In the genomic region with DNA sequence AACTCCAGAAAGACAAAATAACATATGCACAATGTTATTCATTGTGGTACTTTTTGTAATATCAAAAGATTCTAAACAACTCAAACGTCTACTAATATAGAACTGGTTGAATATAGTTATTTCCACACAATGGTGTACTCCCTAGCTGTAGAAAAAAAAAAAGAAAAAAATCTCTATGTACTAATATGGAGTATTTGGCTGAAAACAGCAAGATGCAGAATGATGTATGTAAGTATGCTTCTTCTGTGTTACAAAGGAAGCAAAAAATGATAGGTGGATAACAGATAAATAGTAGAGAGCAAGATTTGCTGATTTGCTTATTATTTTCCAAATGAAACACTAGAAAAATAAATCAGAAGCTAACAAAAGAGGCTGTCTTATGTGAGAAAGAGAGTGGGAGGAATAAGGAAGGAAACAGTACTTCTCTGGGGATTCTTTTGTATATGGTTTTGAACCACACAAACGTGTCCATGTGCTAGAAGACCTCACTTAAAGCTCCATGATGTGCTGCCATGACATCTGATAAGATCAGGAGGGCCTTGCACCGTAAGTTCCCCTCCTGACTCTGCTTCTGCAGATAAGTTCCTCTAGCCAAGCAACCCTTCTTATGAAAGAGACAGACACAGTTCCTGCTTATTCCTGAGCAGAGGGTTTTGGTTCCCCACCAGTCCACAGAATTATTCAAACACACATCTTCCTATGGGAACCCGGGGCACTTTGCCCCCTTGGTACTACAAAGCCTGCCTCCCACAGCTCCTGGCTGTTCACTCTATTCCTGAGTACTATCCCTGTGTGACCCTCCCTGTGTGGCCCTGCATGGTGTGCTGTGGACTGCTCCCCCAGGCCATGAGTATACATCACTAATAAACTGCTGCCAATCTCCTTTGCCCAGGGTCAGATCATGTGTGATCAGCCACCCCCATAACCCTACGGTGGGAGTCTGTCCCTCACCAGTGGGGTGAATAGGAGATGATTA, we compare ENCODE assay signal across 1 cellular context.
TF ChIP-seq lines count a peak whose summit lies in the region.

No MANE protein-coding gene starts in this region.

TF ChIP-seq in HCT116, 20 proteins besides CTCF, POLR2A, EP300 and RAD21 (continued from another document):
- TF ChIP-seq, protein P1, sequence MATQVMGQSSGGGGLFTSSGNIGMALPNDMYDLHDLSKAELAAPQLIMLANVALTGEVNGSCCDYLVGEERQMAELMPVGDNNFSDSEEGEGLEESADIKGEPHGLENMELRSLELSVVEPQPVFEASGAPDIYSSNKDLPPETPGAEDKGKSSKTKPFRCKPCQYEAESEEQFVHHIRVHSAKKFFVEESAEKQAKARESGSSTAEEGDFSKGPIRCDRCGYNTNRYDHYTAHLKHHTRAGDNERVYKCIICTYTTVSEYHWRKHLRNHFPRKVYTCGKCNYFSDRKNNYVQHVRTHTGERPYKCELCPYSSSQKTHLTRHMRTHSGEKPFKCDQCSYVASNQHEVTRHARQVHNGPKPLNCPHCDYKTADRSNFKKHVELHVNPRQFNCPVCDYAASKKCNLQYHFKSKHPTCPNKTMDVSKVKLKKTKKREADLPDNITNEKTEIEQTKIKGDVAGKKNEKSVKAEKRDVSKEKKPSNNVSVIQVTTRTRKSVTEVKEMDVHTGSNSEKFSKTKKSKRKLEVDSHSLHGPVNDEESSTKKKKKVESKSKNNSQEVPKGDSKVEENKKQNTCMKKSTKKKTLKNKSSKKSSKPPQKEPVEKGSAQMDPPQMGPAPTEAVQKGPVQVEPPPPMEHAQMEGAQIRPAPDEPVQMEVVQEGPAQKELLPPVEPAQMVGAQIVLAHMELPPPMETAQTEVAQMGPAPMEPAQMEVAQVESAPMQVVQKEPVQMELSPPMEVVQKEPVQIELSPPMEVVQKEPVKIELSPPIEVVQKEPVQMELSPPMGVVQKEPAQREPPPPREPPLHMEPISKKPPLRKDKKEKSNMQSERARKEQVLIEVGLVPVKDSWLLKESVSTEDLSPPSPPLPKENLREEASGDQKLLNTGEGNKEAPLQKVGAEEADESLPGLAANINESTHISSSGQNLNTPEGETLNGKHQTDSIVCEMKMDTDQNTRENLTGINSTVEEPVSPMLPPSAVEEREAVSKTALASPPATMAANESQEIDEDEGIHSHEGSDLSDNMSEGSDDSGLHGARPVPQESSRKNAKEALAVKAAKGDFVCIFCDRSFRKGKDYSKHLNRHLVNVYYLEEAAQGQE (IDR thresholded peaks at IDR 0.05; ENCODE audit: low read depth), result no peak
